1 cellular context compared by ENCODE assay signal in genomic region chr10:59904431-59905065, GRCh38.
TF ChIP-seq lines count a peak whose summit lies in the region.

No MANE protein-coding gene starts in this region.

TF ChIP-seq in GM12878, 131 proteins besides CTCF, POLR2A, EP300 and RAD21 (continued from another document):
- 0 out of 2 replicates have a peak, but pooled peaks have one; percentile 3 for TF ChIP-seq REST (IDR thresholded peaks at IDR 0.05; ENCODE audit: low read depth, low read length)
- TF ChIP-seq ATF2 (IDR thresholded peaks at IDR 0.05; ENCODE audit: low read length): no peak
- TF ChIP-seq POLR2AphosphoS5 (IDR thresholded peaks at IDR 0.05; ENCODE audit: low read length): no peak
TF ChIP-seq in GM12878: peak in this region for 2.
